In the genomic region with DNA sequence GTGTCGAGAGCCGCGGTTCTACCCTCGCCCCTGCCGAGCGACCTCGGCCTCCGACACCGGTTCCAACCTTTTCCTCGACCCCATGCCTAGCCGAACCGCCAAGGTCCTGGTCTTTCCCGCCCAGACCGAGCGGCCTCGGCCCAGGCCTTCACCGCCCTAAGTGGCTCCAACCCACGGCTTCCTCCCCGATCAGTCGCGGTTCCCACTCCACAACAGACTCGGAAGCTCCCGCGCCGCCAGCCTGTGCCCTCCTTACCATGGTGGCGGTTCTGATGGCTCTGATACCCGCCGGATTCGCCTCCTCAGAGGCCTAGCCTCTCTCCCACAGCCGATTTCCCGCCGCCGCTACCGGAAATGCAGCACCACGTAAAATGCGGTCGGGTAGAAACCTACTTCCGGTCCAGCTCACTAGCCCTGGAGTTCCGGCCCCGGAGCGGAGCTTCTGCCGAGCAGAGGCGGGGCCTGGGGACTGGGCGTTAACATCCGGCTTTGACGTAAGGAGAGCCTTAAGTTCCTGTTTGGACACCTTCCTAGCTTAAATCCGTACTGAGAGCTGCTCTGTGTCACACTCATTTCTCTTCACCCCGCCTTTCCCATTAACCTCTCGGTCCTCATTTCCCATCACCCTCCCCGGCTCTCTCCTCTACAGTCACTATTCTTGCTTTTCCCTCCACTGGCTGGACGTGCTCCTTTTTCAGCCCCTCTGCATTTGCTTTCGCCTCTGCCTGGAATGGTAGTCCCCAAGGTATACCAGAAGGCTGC, we compare ENCODE assay signal across 1 cellular context.
A peak's percentile ranks its signal among the peaks of the same experiment; 100 is the strongest.
TF ChIP-seq lines count a peak whose summit lies in the region.

A gene (minus strand): TSS at position 358 of the 762 bp plus-strand sequence. CDS start 99 bp downstream, at position 259.

TF ChIP-seq in HEK293, 187 proteins besides CTCF, POLR2A, EP300 and RAD21 (continued from another document):
- TF ChIP-seq, protein P1, sequence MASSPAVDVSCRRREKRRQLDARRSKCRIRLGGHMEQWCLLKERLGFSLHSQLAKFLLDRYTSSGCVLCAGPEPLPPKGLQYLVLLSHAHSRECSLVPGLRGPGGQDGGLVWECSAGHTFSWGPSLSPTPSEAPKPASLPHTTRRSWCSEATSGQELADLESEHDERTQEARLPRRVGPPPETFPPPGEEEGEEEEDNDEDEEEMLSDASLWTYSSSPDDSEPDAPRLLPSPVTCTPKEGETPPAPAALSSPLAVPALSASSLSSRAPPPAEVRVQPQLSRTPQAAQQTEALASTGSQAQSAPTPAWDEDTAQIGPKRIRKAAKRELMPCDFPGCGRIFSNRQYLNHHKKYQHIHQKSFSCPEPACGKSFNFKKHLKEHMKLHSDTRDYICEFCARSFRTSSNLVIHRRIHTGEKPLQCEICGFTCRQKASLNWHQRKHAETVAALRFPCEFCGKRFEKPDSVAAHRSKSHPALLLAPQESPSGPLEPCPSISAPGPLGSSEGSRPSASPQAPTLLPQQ (tag by site-specific recombination; IDR thresholded peaks at IDR 0.05): peak; percentile 89
- TF ChIP-seq PRDM1 (tag by site-specific recombination; IDR thresholded peaks at IDR 0.05): peak; percentile 99
